25 cellular contexts compared by ENCODE assay signal in the genomic region with DNA sequence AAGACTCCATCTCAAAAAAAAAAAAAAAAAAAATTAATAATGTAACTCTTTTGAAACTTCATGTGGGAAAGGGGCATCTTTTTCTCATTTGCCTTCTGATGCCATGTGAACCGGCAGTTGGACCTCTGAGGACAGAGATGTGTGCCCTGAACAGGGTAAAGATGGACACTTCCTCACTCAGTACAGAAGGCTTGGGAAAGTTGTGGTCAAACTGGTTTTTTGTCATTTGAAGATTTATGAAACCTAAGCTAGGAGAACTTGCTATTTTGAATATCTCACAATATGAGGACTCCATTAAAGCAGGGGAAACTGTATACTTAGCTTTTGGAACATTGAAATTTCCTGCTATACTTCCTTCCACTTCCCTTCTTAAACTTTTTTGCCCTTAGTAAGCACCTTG.
"Had no signal": no experiment of that assay in that cellular context is flagged by ENCODE, and none has a peak within 500 bp of the region (broad histone marks: within the 10 kb centered on the region; RNA-seq: fewer than 3 reads in every experiment).

No MANE protein-coding gene starts in this region.

- H3K27ac Mint-ChIP-seq: activated B cell treated with CpG ODN at 0.5 μM for 24 hours; activated CD4-positive, alpha-beta memory T cell treated with anti-CD3 and anti-CD28 coated beads for 36 hours; activated CD4-positive, alpha-beta T cell treated with anti-CD3 and anti-CD28 coated beads, Interleukin-2, amount 10 ng/mL, durations not matched to agents 7 days and 5 days; activated naive CD4-positive, alpha-beta T cell treated with anti-CD3 and anti-CD28 coated beads, Interleukin-2, amount 10 ng/mL, durations not matched to agents 7 days and 5 days; activated naive CD8-positive, alpha-beta T cell treated with anti-CD3 and anti-CD28 coated beads for 36 hours; activated T-helper 2 cell treated with anti-CD3 and anti-CD28 coated beads, Interferon-gamma antibody, Interleukin-2, Interleukin-4, amounts not matched to agents 10 μg/mL and 5 μg/mL and 100 μg/mL, durations not matched to agents 14 hours and 24 hours and 36 hours; T-helper 1 cell treated with Interleukin-12 subunit alpha and Interleukin-12 subunit beta and Interleukin-4 antibody, amounts not matched to agents 30 μg/mL and 1 μg/mL, for 36 hours had no signal

- DNase-seq: activated B cell treated with CpG ODN at 0.5 μM for 24 hours; activated CD4-positive, alpha-beta memory T cell treated with anti-CD3 and anti-CD28 coated beads for 36 hours; activated CD4-positive, alpha-beta T cell treated with anti-CD3 and anti-CD28 coated beads, Interleukin-2, amount 10 ng/mL, durations not matched to agents 7 days and 5 days; activated gamma-delta T cell treated with Interleukin-2 at 50 U/mL for 16 hours; activated naive CD4-positive, alpha-beta T cell treated with anti-CD3 and anti-CD28 coated beads, Interleukin-2, amount 10 ng/mL, durations not matched to agents 7 days and 5 days; activated naive CD8-positive, alpha-beta T cell treated with anti-CD3 and anti-CD28 coated beads for 36 hours; activated T-cell treated with anti-CD3 and anti-CD28 coated beads, Interleukin-2, amount 50 U/mL, for 48 hours; cerebellar nuclear complex; Kasumi-1; NCI-H1105; NCI-H1436; NCI-H1694 treated with DMSO at 0.1 percent for 48 hours; NCI-H2029 treated with DMSO at 0.1 percent for 48 hours; NCI-H345; NCI-H510A; NCI-H526 treated with DMSO at 0.1 percent for 48 hours; NCI-H82; RPMI8226; SW 1271 had no signal

- H3K27me3 Mint-ChIP-seq: activated B cell treated with CpG ODN at 0.5 μM for 24 hours; activated CD4-positive, alpha-beta memory T cell treated with anti-CD3 and anti-CD28 coated beads for 36 hours; activated naive CD8-positive, alpha-beta T cell treated with anti-CD3 and anti-CD28 coated beads for 36 hours had no signal

- H3K9me3 Mint-ChIP-seq: activated B cell treated with CpG ODN at 0.5 μM for 24 hours; activated CD4-positive, alpha-beta memory T cell treated with anti-CD3 and anti-CD28 coated beads for 36 hours; activated CD4-positive, alpha-beta T cell treated with anti-CD3 and anti-CD28 coated beads, Interleukin-2, amount 10 ng/mL, durations not matched to agents 7 days and 5 days; activated naive CD4-positive, alpha-beta T cell treated with anti-CD3 and anti-CD28 coated beads, Interleukin-2, amount 10 ng/mL, durations not matched to agents 7 days and 5 days; activated naive CD8-positive, alpha-beta T cell treated with anti-CD3 and anti-CD28 coated beads for 36 hours; activated T-helper 2 cell treated with anti-CD3 and anti-CD28 coated beads, Interferon-gamma antibody, Interleukin-2, Interleukin-4, amounts not matched to agents 10 μg/mL and 5 μg/mL and 100 μg/mL, durations not matched to agents 14 hours and 24 hours and 36 hours; T-helper 1 cell treated with Interleukin-12 subunit alpha and Interleukin-12 subunit beta and Interleukin-4 antibody, amounts not matched to agents 30 μg/mL and 1 μg/mL, for 36 hours had no signal

- H3K4me3 ChIP-seq: K562, SK-N-MC had no signal

- ATAC-seq: K562, Panc1, Right ventricle myocardium inferior had no signal

- H3K36me3 Mint-ChIP-seq: activated CD4-positive, alpha-beta memory T cell treated with anti-CD3 and anti-CD28 coated beads for 36 hours; activated naive CD4-positive, alpha-beta T cell treated with anti-CD3 and anti-CD28 coated beads, Interleukin-2, amount 10 ng/mL, durations not matched to agents 7 days and 5 days; activated naive CD8-positive, alpha-beta T cell treated with anti-CD3 and anti-CD28 coated beads for 36 hours had no signal

- H3K27ac ChIP-seq: SK-N-MC had no signal

- H3K4me3 Mint-ChIP-seq: activated B cell treated with CpG ODN at 0.5 μM for 24 hours; activated CD4-positive, alpha-beta memory T cell treated with anti-CD3 and anti-CD28 coated beads for 36 hours; activated CD4-positive, alpha-beta T cell treated with anti-CD3 and anti-CD28 coated beads, Interleukin-2, amount 10 ng/mL, durations not matched to agents 7 days and 5 days; activated naive CD4-positive, alpha-beta T cell treated with anti-CD3 and anti-CD28 coated beads, Interleukin-2, amount 10 ng/mL, durations not matched to agents 7 days and 5 days; activated naive CD8-positive, alpha-beta T cell treated with anti-CD3 and anti-CD28 coated beads for 36 hours; T-helper 1 cell treated with Interleukin-12 subunit alpha and Interleukin-12 subunit beta and Interleukin-4 antibody, amounts not matched to agents 30 μg/mL and 1 μg/mL, for 36 hours had no signal

- H3K4me1 Mint-ChIP-seq: activated B cell treated with CpG ODN at 0.5 μM for 24 hours; activated CD4-positive, alpha-beta T cell treated with anti-CD3 and anti-CD28 coated beads, Interleukin-2, amount 10 ng/mL, durations not matched to agents 7 days and 5 days; activated naive CD4-positive, alpha-beta T cell treated with anti-CD3 and anti-CD28 coated beads, Interleukin-2, amount 10 ng/mL, durations not matched to agents 7 days and 5 days; activated naive CD8-positive, alpha-beta T cell treated with anti-CD3 and anti-CD28 coated beads for 36 hours had no signal
